ENCODE assay signal across 27 cellular contexts in genomic region chr10:71299071-71299759, GRCh38. TPM values are rescaled to one million over a fixed set of nuclear protein-coding genes. Genes with fewer than 3 reads are reported as not detected.
A peak's percentile ranks its signal among the peaks of the same experiment; 100 is the strongest.
DNase-seq lines count a peak whose midpoint lies in the region; ATAC-seq and TF ChIP-seq lines count a peak whose summit lies in the region.
"Had no signal": no experiment of that assay in that cellular context is flagged by ENCODE, and none has a peak within 500 bp of the region (broad histone marks: within the 10 kb centered on the region; RNA-seq: fewer than 3 reads in every experiment).

No MANE protein-coding gene starts in this region.

- H3K4me1 Mint-ChIP-seq in dendritic cell treated with granulocyte-macrophage colony-stimulating factor and Interleukin-4, amounts not matched to agents 40 ng/mL and 50 ng/mL, for 4 days (ENCODE audit: low read depth), result peaks cover 44% of the 10 kb centered on the region
- H3K4me1 Mint-ChIP-seq: central memory CD8-positive, alpha-beta T cell; natural killer cell had no signal

- H3K27ac ChIP-seq in HL-60 (replicated peaks) (peak overlapping the region; percentile 20), spleen (peak overlapping the region in 2 of 8 donors; percentile 3 to 31), sigmoid colon (no peak overlapping the region)
- H3K27ac ChIP-seq: adrenal gland, body of pancreas, esophagus muscularis mucosa, heart right ventricle, PC-9, upper lobe of left lung had no signal

- no peak overlapping the region for H3K4me3 ChIP-seq in HL-60 (replicated peaks; ENCODE audit: insufficient read depth, low read length)
- no peak overlapping the region for H3K4me3 ChIP-seq in spleen
- H3K4me3 ChIP-seq in sigmoid colon, result no peak overlapping the region
- H3K4me3 ChIP-seq: adrenal gland, body of pancreas, esophagus muscularis mucosa, heart right ventricle, lung, PC-9, upper lobe of left lung had no signal

- no peaks in the 10 kb centered on the region for H3K27me3 Mint-ChIP-seq in dendritic cell treated with granulocyte-macrophage colony-stimulating factor and Interleukin-4, amounts not matched to agents 40 ng/mL and 50 ng/mL, for 4 days

- H3K9me3 ChIP-seq in spleen, result no peaks in the 10 kb centered on the region
- no peaks in the 10 kb centered on the region for H3K9me3 ChIP-seq in sigmoid colon
- H3K9me3 ChIP-seq: adrenal gland, body of pancreas, esophagus muscularis mucosa, heart right ventricle, upper lobe of left lung had no signal

- intact Hi-C loops in dendritic cell treated with granulocyte-macrophage colony-stimulating factor and Interleukin-4, amounts not matched to agents 40 ng/mL and 50 ng/mL, for 4 days (cut with micrococcal nuclease), result no loop called here
- intact Hi-C loops in spleen (cut with DNase I; ENCODE audit: low total_unique reads) (no loop called here), sigmoid colon (cut with DNase I) (no loop called here)

- WGBS in spleen, 5 donors, result 52 to 62% (median 58%) methylated on average over 14 of the region's 14 CpGs
- 74 to 82% methylated on average over 14 of the region's 14 CpGs for WGBS in sigmoid colon, 2 donors

- H3K27ac Mint-ChIP-seq in dendritic cell treated with granulocyte-macrophage colony-stimulating factor and Interleukin-4, amounts not matched to agents 40 ng/mL and 50 ng/mL, for 4 days, result peak overlapping the region; percentile 83
- H3K27ac Mint-ChIP-seq: activated CD4-positive, alpha-beta memory T cell treated with anti-CD3 and anti-CD28 coated beads, Interleukin-2, amount 10 ng/mL, durations not matched to agents 7 days and 5 days; activated naive CD4-positive, alpha-beta T cell treated with anti-CD3 and anti-CD28 coated beads for 36 hours; CD4-positive, CD25-positive, alpha-beta regulatory T cell; natural killer cell; stimulated activated naive B cell treated with anti-CD40 and anti-IgM and Interleukin-4, amounts not matched to agents 10 μg/mL and 1 μg/mL and 100 μg/mL, for 72 hours; T-helper 2 cell treated with Interferon-gamma antibody and Interleukin-4, amounts not matched to agents 5 μg/mL and 100 μg/mL, for 36 hours had no signal

- no peaks in the 10 kb centered on the region for H3K9me3 Mint-ChIP-seq in dendritic cell treated with granulocyte-macrophage colony-stimulating factor and Interleukin-4, amounts not matched to agents 40 ng/mL and 50 ng/mL, for 4 days
- H3K9me3 Mint-ChIP-seq: activated CD4-positive, alpha-beta memory T cell treated with anti-CD3 and anti-CD28 coated beads, Interleukin-2, amount 10 ng/mL, durations not matched to agents 7 days and 5 days; activated naive CD4-positive, alpha-beta T cell treated with anti-CD3 and anti-CD28 coated beads for 36 hours; CD4-positive, CD25-positive, alpha-beta regulatory T cell; central memory CD8-positive, alpha-beta T cell; natural killer cell; stimulated activated naive B cell treated with anti-CD40 and anti-IgM and Interleukin-4, amounts not matched to agents 10 μg/mL and 1 μg/mL and 100 μg/mL, for 72 hours; T-helper 2 cell treated with Interferon-gamma antibody and Interleukin-4, amounts not matched to agents 5 μg/mL and 100 μg/mL, for 36 hours had no signal

- peak in 1 of 2 experiments; percentile 20 for DNase-seq in HL-60 (ENCODE audit: low read depth in 1 of 2, low spot score in 1 of 2)
- DNase-seq in NOMO-1 treated with DMSO at 0.1 percent for 48 hours (lab: John Stamatoyannopoulos, UW; ENCODE audit: unreplicated experiment), result peak; percentile 85
- DNase-seq in spleen, result peak; percentile 63
- no peak for DNase-seq in NK-92 treated with Interleukin-12 subunit alpha and Interleukin-12 subunit beta, amount 100 ng/mL, for 24 hours (lab: John Stamatoyannopoulos, UW)
- DNase-seq in sigmoid colon, result no peak
- DNase-seq: activated CD4-positive, alpha-beta memory T cell treated with anti-CD3 and anti-CD28 coated beads, Interleukin-2, amount 10 ng/mL, durations not matched to agents 7 days and 5 days; activated naive CD4-positive, alpha-beta T cell treated with anti-CD3 and anti-CD28 coated beads for 36 hours; adrenal gland; body of pancreas; CD4-positive, CD25-positive, alpha-beta regulatory T cell; foreskin fibroblast; heart right ventricle; Karpas-422; natural killer cell; NCI-H146; NCI-H2171; PC-9; stimulated activated naive B cell treated with anti-CD40 and anti-IgM and Interleukin-4, amounts not matched to agents 10 μg/mL and 1 μg/mL and 100 μg/mL, for 72 hours; substantia nigra; upper lobe of left lung had no signal

- H3K4me1 ChIP-seq in spleen, result peaks cover 0 to 16% (median 3%) of the 10 kb centered on the region in 6 donors
- H3K4me1 ChIP-seq in sigmoid colon, result no peaks in the 10 kb centered on the region
- H3K4me1 ChIP-seq: adrenal gland, body of pancreas, esophagus muscularis mucosa had no signal

- peaks cover 0 to 52% (median 4%) of the 10 kb centered on the region in 6 donors for H3K36me3 ChIP-seq in spleen
- H3K36me3 ChIP-seq in sigmoid colon, result no peaks in the 10 kb centered on the region

- TF ChIP-seq POLR2A in spleen (IDR thresholded peaks at IDR 0.05) (no peak), sigmoid colon (IDR thresholded peaks at IDR 0.05) (no peak)

- no peak for ATAC-seq in HG02623 (IDR thresholded peaks at IDR 0.05; ENCODE audit: unreplicated experiment)
- ATAC-seq: body of pancreas, natural killer cell, Right ventricle myocardium inferior had no signal

- peak overlapping the region; percentile 56 for H3K4me3 Mint-ChIP-seq in dendritic cell treated with granulocyte-macrophage colony-stimulating factor and Interleukin-4, amounts not matched to agents 40 ng/mL and 50 ng/mL, for 4 days
- H3K4me3 Mint-ChIP-seq: activated CD4-positive, alpha-beta memory T cell treated with anti-CD3 and anti-CD28 coated beads, Interleukin-2, amount 10 ng/mL, durations not matched to agents 7 days and 5 days; activated naive CD4-positive, alpha-beta T cell treated with anti-CD3 and anti-CD28 coated beads for 36 hours; CD4-positive, CD25-positive, alpha-beta regulatory T cell; central memory CD8-positive, alpha-beta T cell; natural killer cell; stimulated activated naive B cell treated with anti-CD40 and anti-IgM and Interleukin-4, amounts not matched to agents 10 μg/mL and 1 μg/mL and 100 μg/mL, for 72 hours; T-helper 2 cell treated with Interferon-gamma antibody and Interleukin-4, amounts not matched to agents 5 μg/mL and 100 μg/mL, for 36 hours had no signal

- H3K36me3 Mint-ChIP-seq in dendritic cell treated with granulocyte-macrophage colony-stimulating factor and Interleukin-4, amounts not matched to agents 40 ng/mL and 50 ng/mL, for 4 days (ENCODE audit: low read depth), result no peaks in the 10 kb centered on the region
- H3K36me3 Mint-ChIP-seq: CD4-positive, CD25-positive, alpha-beta regulatory T cell; natural killer cell; stimulated activated naive B cell treated with anti-CD40 and anti-IgM and Interleukin-4, amounts not matched to agents 10 μg/mL and 1 μg/mL and 100 μg/mL, for 72 hours had no signal

- TF ChIP-seq CTCF in HL-60 (IDR thresholded peaks at IDR 0.05; ENCODE audit: insufficient read depth, low read length) (no peak), spleen (IDR thresholded peaks at IDR 0.05 in 8 of 11, conservative IDR thresholded peaks at IDR 0.05 in 3 of 11) (no peak), sigmoid colon (IDR thresholded peaks at IDR 0.05) (no peak)

- no peak for TF ChIP-seq EP300 in sigmoid colon (IDR thresholded peaks at IDR 0.05)

- H3K27me3 ChIP-seq in HL-60 (ENCODE audit: insufficient read depth, poor library complexity, severe bottlenecking) (no peaks in the 10 kb centered on the region), spleen (replicated peaks in 1 of 7) (peaks cover 0 to 51% (median 0%) of the 10 kb centered on the region in 7 donors), sigmoid colon (no peaks in the 10 kb centered on the region)
- H3K27me3 ChIP-seq: adrenal gland, body of pancreas, esophagus muscularis mucosa, heart right ventricle, upper lobe of left lung had no signal

RNA-seq across cellular contexts. Expression of gene SLC29A3, which starts 19.8 kb away (rescaled TPM):
- total RNA-seq in spleen (10 to 100 TPM in 3 of 7 donors, 1 to 10 TPM in 4; 7.5 to 15.6 (median 9.3) TPM), sigmoid colon (1 to 10 TPM; 2.9 to 6.2 (median 4.7) TPM)
- polyA plus RNA-seq in spleen (1 to 10 TPM; 3.3 to 7.7 (median 4.8) TPM), sigmoid colon (1 to 10 TPM; 2.3 to 5.0 (median 3.6) TPM)

Comparison
In these comparisons a context has a peak if more than half of its experiments do, and no peak if none do; other contexts are left out.
1. DNase-seq: peak in NOMO-1 treated with DMSO at 0.1 percent for 48 hours (single experiment) and spleen (single experiment); none in NK-92 treated with Interleukin-12 subunit alpha and Interleukin-12 subunit beta, amount 100 ng/mL, for 24 hours (single experiment) and sigmoid colon (single experiment).